Comparison of ENCODE assay signal across 21 cellular contexts in the genomic region with DNA sequence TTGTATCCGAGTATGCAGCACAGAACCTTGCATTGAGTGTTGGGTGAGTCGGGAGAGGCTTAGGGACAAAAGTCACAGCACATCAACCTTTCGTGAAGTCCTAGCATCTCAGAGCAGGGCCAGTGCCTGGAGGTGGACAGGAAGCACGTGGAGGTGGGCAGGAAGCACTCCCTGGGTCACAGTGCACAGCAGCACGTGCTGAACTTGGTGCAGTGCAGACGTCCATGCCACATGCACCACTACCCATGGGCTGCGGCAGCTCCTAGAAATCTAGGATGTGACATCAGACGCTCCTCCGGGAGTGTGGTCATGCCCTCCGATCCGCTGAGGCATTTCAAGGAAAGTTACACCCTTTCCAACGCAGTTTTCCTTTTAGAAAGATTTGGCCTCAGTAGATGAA.
"Had no signal": no experiment of that assay in that cellular context is flagged by ENCODE, and none has a peak within 500 bp of the region (broad histone marks: within the 10 kb centered on the region; RNA-seq: fewer than 3 reads in every experiment).

No MANE protein-coding gene starts in this region.

- ATAC-seq: gastroesophageal sphincter; right cardiac atrium; stimulated activated effector memory CD8-positive, alpha-beta T cell treated with anti-CD3 and anti-CD28 coated beads, Interleukin-12 subunit alpha, Interleukin-12 subunit beta, amount 100 ng/mL, for 72 hours had no signal

- H3K27me3 ChIP-seq: esophagus muscularis mucosa, gastroesophageal sphincter, neutrophil, tibial artery, upper lobe of left lung, uterus had no signal

- H3K9me3 ChIP-seq: esophagus muscularis mucosa, gastroesophageal sphincter, left ventricle myocardium inferior, neutrophil, tibial artery, upper lobe of left lung, uterus had no signal

- DNase-seq: effector memory CD4-positive, alpha-beta T cell; glutamatergic neuron; islet precursor cell; left ventricle myocardium inferior; mesendoderm; naive B cell; small intestine; stimulated activated CD4-positive, alpha-beta T cell treated with anti-CD3 and anti-CD28 coated beads, Interleukin-4, amount 100 ng/mL, for 1 hour; stimulated activated CD8-positive, alpha-beta memory T cell treated with anti-CD3 and anti-CD28 coated beads, Interleukin-4, amount 100 ng/mL, for 48 hours; tibial artery; uterus had no signal

- H3K27me3 Mint-ChIP-seq: naive B cell; stimulated activated naive CD8-positive, alpha-beta T cell treated with anti-CD3 and anti-CD28 coated beads, Interleukin-15, Interleukin-2, amounts not matched to agents 100 ng/mL and 50 ng/mL, for 24 hours had no signal

- H3K4me3 Mint-ChIP-seq: nephron; stimulated activated effector memory CD8-positive, alpha-beta T cell treated with anti-CD3 and anti-CD28 coated beads, Interleukin-12 subunit alpha, Interleukin-12 subunit beta, amount 100 ng/mL, for 72 hours; stimulated activated naive CD8-positive, alpha-beta T cell treated with anti-CD3 and anti-CD28 coated beads, Interleukin-15, Interleukin-2, amounts not matched to agents 100 ng/mL and 50 ng/mL, for 24 hours had no signal

- H3K9me3 Mint-ChIP-seq: nephron; stimulated activated effector memory CD8-positive, alpha-beta T cell treated with anti-CD3 and anti-CD28 coated beads, Interleukin-12 subunit alpha, Interleukin-12 subunit beta, amount 100 ng/mL, for 72 hours; stimulated activated naive CD8-positive, alpha-beta T cell treated with anti-CD3 and anti-CD28 coated beads, Interleukin-15, Interleukin-2, amounts not matched to agents 100 ng/mL and 50 ng/mL, for 24 hours had no signal

- H3K4me3 ChIP-seq: esophagus muscularis mucosa, gastroesophageal sphincter, left ventricle myocardium inferior, lung, tibial artery, upper lobe of left lung, uterus had no signal

- H3K4me1 Mint-ChIP-seq: stimulated activated effector memory CD8-positive, alpha-beta T cell treated with anti-CD3 and anti-CD28 coated beads, Interleukin-12 subunit alpha, Interleukin-12 subunit beta, amount 100 ng/mL, for 72 hours had no signal

- H3K36me3 ChIP-seq: uterus had no signal

- H3K4me1 ChIP-seq: esophagus muscularis mucosa, gastroesophageal sphincter, left ventricle myocardium inferior, upper lobe of left lung, uterus had no signal

- H3K27ac ChIP-seq: epithelial cell of prostate, esophagus muscularis mucosa, gastroesophageal sphincter, left ventricle myocardium inferior, neutrophil, tibial artery, upper lobe of left lung, uterus had no signal

- H3K27ac Mint-ChIP-seq: nephron; stimulated activated naive CD8-positive, alpha-beta T cell treated with anti-CD3 and anti-CD28 coated beads, Interleukin-15, Interleukin-2, amounts not matched to agents 100 ng/mL and 50 ng/mL, for 24 hours had no signal
